ENCODE assay signal across 2 cellular contexts in genomic region chr14:68816183-68816942, GRCh38.
TF ChIP-seq lines count a peak whose summit lies in the region.

No MANE protein-coding gene starts in this region.

TF ChIP-seq in HEK293, 187 proteins besides CTCF, POLR2A, EP300 and RAD21 (continued from another document and continues in another):
- TF ChIP-seq ZSCAN18 (tag by site-specific recombination; IDR thresholded peaks at IDR 0.05) (no peak), ZNF426 (tag by site-specific recombination; IDR thresholded peaks at IDR 0.05) (no peak), ZBTB20 (tag by site-specific recombination; IDR thresholded peaks at IDR 0.05) (peak; percentile 95), ZNF561 (tag by site-specific recombination; IDR thresholded peaks at IDR 0.05; ENCODE audit: borderline replicate concordance) (peak; percentile 60; the same call in 1 of the 2 replicates), ZFP3 (tag by site-specific recombination; IDR thresholded peaks at IDR 0.05; ENCODE audit: low read depth) (no peak), ZSCAN30 (tag by site-specific recombination; IDR thresholded peaks at IDR 0.05) (peak; percentile 93), ZNF16 (tag by site-specific recombination; IDR thresholded peaks at IDR 0.05; ENCODE audit: low read depth) (no peak), ZNF639 (tag by site-specific recombination; IDR thresholded peaks at IDR 0.05) (no peak), ZNF302 (tag by site-specific recombination; IDR thresholded peaks at IDR 0.05; ENCODE audit: low read depth) (no peak), ZNF473 (tag by site-specific recombination; IDR thresholded peaks at IDR 0.05) (no peak), ZNF701 (tag by site-specific recombination; IDR thresholded peaks at IDR 0.05) (no peak), ZNF398 (tag by site-specific recombination; IDR thresholded peaks at IDR 0.05) (peak; percentile 2; the same call in 1 of the 2 replicates), ZBTB21 (tag by site-specific recombination; IDR thresholded peaks at IDR 0.05) (no peak), ZNF423 (tag by site-specific recombination; IDR thresholded peaks at IDR 0.05) (0 out of 2 replicates have a peak, but pooled peaks have one; percentile 23), ZNF248 (tag by site-specific recombination; IDR thresholded peaks at IDR 0.05) (no peak), ZNF416 (tag by site-specific recombination; IDR thresholded peaks at IDR 0.05) (no peak), ZNF580 (tag by site-specific recombination; IDR thresholded peaks at IDR 0.05) (no peak), FEZF1 (tag by site-specific recombination; IDR thresholded peaks at IDR 0.05) (no peak), ZNF2 (tag by site-specific recombination; IDR thresholded peaks at IDR 0.05) (peak; percentile 90), ZNF624 (tag by site-specific recombination; IDR thresholded peaks at IDR 0.05) (no peak), ZNF629 (tag by site-specific recombination; IDR thresholded peaks at IDR 0.05) (peak; percentile 70), MYNN (tag by site-specific recombination; IDR thresholded peaks at IDR 0.05; ENCODE audit: borderline replicate concordance) (no peak), ZNF404 (tag by site-specific recombination; IDR thresholded peaks at IDR 0.05) (no peak), ZNF211 (tag by site-specific recombination; IDR thresholded peaks at IDR 0.05; ENCODE audit: low read depth) (no peak), KLF9 (tag by site-specific recombination; IDR thresholded peaks at IDR 0.05; ENCODE audit: low read depth) (peak; percentile 25; the same call in 1 of the 2 replicates), YY1 (tag by site-specific recombination; IDR thresholded peaks at IDR 0.05) (peak; percentile 88)
- TF ChIP-seq, protein P1, sequence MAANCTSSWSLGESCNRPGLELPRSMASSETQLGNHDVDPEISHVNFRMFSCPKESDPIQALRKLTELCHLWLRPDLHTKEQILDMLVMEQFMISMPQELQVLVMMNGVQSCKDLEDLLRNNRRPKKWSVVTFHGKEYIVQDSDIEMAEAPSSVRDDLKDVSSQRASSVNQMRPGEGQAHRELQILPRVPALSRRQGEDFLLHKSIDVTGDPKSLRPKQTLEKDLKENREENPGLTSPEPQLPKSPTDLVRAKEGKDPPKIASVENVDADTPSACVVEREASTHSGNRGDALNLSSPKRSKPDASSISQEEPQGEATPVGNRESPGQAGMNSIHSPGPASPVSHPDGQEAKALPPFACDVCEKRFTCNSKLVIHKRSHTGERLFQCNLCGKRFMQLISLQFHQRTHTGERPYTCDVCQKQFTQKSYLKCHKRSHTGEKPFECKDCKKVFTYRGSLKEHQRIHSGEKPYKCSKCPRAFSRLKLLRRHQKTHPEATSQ (tag by site-specific recombination; IDR thresholded peaks at IDR 0.05) = peak; percentile 82; the same call in 1 of the 2 replicates

TF ChIP-seq in SK-N-SH, 30 proteins besides CTCF, POLR2A, EP300 and RAD21 (continued from another document):
- TF ChIP-seq, protein P2, sequence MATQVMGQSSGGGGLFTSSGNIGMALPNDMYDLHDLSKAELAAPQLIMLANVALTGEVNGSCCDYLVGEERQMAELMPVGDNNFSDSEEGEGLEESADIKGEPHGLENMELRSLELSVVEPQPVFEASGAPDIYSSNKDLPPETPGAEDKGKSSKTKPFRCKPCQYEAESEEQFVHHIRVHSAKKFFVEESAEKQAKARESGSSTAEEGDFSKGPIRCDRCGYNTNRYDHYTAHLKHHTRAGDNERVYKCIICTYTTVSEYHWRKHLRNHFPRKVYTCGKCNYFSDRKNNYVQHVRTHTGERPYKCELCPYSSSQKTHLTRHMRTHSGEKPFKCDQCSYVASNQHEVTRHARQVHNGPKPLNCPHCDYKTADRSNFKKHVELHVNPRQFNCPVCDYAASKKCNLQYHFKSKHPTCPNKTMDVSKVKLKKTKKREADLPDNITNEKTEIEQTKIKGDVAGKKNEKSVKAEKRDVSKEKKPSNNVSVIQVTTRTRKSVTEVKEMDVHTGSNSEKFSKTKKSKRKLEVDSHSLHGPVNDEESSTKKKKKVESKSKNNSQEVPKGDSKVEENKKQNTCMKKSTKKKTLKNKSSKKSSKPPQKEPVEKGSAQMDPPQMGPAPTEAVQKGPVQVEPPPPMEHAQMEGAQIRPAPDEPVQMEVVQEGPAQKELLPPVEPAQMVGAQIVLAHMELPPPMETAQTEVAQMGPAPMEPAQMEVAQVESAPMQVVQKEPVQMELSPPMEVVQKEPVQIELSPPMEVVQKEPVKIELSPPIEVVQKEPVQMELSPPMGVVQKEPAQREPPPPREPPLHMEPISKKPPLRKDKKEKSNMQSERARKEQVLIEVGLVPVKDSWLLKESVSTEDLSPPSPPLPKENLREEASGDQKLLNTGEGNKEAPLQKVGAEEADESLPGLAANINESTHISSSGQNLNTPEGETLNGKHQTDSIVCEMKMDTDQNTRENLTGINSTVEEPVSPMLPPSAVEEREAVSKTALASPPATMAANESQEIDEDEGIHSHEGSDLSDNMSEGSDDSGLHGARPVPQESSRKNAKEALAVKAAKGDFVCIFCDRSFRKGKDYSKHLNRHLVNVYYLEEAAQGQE (IDR thresholded peaks at IDR 0.05; ENCODE audit: low read depth, low read length) = no peak
- no peak for TF ChIP-seq TCF12 (IDR thresholded peaks at IDR 0.05)
- TF ChIP-seq MEF2A (IDR thresholded peaks at IDR 0.05; ENCODE audit: borderline replicate concordance, low read depth) = no peak
- TF ChIP-seq MXI1 (IDR thresholded peaks at IDR 0.05; ENCODE audit: low read depth, low read length) = no peak
- TF ChIP-seq, protein P3, sequence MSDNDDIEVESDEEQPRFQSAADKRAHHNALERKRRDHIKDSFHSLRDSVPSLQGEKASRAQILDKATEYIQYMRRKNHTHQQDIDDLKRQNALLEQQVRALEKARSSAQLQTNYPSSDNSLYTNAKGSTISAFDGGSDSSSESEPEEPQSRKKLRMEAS (IDR thresholded peaks at IDR 0.05; ENCODE audit: low read depth) = peak; percentile 87
- no peak for TF ChIP-seq SIN3A (IDR thresholded peaks at IDR 0.05; ENCODE audit: borderline replicate concordance, low read depth, low read length)
- 0 out of 2 replicates have a peak, but pooled peaks have one; percentile 10 for TF ChIP-seq NRF1 (IDR thresholded peaks at IDR 0.05; ENCODE audit: low read depth, low read length)
- TF ChIP-seq GABPA (IDR thresholded peaks at IDR 0.05; ENCODE audit: low read depth) = no peak
- peak; percentile 81; the same call in 1 of the 2 replicates for TF ChIP-seq YY1 (IDR thresholded peaks at IDR 0.05; ENCODE audit: low read depth)
- TF ChIP-seq FOSL2 (IDR thresholded peaks at IDR 0.05; ENCODE audit: borderline replicate concordance, low read depth) = no peak
- TF ChIP-seq, protein P4, sequence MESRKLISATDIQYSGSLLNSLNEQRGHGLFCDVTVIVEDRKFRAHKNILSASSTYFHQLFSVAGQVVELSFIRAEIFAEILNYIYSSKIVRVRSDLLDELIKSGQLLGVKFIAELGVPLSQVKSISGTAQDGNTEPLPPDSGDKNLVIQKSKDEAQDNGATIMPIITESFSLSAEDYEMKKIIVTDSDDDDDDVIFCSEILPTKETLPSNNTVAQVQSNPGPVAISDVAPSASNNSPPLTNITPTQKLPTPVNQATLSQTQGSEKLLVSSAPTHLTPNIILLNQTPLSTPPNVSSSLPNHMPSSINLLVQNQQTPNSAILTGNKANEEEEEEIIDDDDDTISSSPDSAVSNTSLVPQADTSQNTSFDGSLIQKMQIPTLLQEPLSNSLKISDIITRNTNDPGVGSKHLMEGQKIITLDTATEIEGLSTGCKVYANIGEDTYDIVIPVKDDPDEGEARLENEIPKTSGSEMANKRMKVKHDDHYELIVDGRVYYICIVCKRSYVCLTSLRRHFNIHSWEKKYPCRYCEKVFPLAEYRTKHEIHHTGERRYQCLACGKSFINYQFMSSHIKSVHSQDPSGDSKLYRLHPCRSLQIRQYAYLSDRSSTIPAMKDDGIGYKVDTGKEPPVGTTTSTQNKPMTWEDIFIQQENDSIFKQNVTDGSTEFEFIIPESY (IDR thresholded peaks at IDR 0.05; ENCODE audit: borderline replicate concordance, low read depth) = no peak
- TF ChIP-seq RCOR1 (IDR thresholded peaks at IDR 0.05; ENCODE audit: low read length) = no peak
- TF ChIP-seq TAF1 (IDR thresholded peaks at IDR 0.05; ENCODE audit: borderline replicate concordance, low read depth, low read length) = no peak
- 0 out of 2 replicates have a peak, but pooled peaks have one; percentile 8 for TF ChIP-seq FOXJ3 (CRISPR knock-in tag; IDR thresholded peaks at IDR 0.05)
- no peak for TF ChIP-seq IRF3 (IDR thresholded peaks at IDR 0.05; ENCODE audit: low read depth, low read length)
- TF ChIP-seq FOXM1 (IDR thresholded peaks at IDR 0.05; ENCODE audit: low read depth) = peak; percentile 59; the same call in 1 of the 2 replicates
- TF ChIP-seq, protein P5, sequence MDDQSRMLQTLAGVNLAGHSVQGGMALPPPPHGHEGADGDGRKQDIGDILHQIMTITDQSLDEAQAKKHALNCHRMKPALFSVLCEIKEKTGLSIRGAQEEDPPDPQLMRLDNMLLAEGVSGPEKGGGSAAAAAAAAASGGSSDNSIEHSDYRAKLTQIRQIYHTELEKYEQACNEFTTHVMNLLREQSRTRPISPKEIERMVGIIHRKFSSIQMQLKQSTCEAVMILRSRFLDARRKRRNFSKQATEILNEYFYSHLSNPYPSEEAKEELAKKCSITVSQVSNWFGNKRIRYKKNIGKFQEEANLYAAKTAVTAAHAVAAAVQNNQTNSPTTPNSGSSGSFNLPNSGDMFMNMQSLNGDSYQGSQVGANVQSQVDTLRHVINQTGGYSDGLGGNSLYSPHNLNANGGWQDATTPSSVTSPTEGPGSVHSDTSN (IDR thresholded peaks at IDR 0.05) = peak; percentile 19; the same call in 1 of the 2 replicates
- TF ChIP-seq JUND (IDR thresholded peaks at IDR 0.05) = no peak
- peak; percentile 69 for TF ChIP-seq CHD2 (IDR thresholded peaks at IDR 0.05; ENCODE audit: low read length, partially characterized antibody)
